In the genomic region with DNA sequence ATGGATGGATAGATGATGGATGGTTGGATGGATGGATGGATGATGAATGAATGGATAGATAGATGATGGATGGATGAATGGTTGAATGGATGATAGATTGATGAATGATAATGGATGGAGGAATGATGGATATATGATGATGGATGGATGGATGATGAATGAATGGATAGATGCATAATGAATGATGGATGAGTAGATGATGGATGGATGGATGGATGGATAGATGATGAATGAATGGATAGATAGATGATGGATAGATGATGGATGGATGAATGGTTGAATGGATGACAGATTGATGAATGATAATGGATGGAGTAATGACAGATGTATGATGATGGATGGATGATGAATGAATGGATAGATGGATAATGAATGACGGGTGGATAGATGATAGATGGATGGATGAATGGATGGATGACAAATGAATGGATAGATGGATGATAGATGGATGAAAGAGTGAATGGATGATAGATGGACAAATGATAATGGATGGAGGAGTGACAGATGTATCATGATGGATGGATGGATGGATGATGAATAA, we compare ENCODE assay signal across 22 cellular contexts.
"Had no signal": no experiment of that assay in that cellular context is flagged by ENCODE, and none has a peak within 500 bp of the region (broad histone marks: within the 10 kb centered on the region; RNA-seq: fewer than 3 reads in every experiment).

No MANE protein-coding gene starts in this region.

- H3K27ac ChIP-seq: coronary artery, dorsolateral prefrontal cortex, esophagus muscularis mucosa, foreskin keratinocyte, gastrocnemius medialis, heart right ventricle, left lung, lower lobe of right lung had no signal

- H3K27me3 ChIP-seq: foreskin keratinocyte had no signal

- H3K36me3 ChIP-seq: esophagus muscularis mucosa, gastrocnemius medialis, heart right ventricle, left lung, lower lobe of right lung had no signal

- ATAC-seq: foreskin keratinocyte, gastrocnemius medialis, heart right ventricle, left cardiac atrium, left lung, left ventricle myocardium superior, lower lobe of right lung, mucosa of descending colon had no signal

- H3K4me1 Mint-ChIP-seq: mesothelial cell of epicardium had no signal

- H3K4me3 Mint-ChIP-seq: mesothelial cell of epicardium had no signal

- FAIRE-seq: colon, endothelial cell of umbilical vein, islet of Langerhans, keratinocyte had no signal

- H3K9me3 Mint-ChIP-seq: mesothelial cell of epicardium had no signal

- H3K4me3 ChIP-seq: coronary artery, dorsolateral prefrontal cortex, esophagus muscularis mucosa, gastrocnemius medialis, heart right ventricle, left lung, lower lobe of right lung, mucosa of descending colon had no signal

- H3K9me3 ChIP-seq: esophagus muscularis mucosa, gastrocnemius medialis, heart right ventricle, left lung, lower lobe of right lung, mucosa of descending colon had no signal

- H3K4me1 ChIP-seq: esophagus muscularis mucosa, foreskin keratinocyte, gastrocnemius medialis, heart right ventricle, left lung, lower lobe of right lung had no signal

- H3K27ac Mint-ChIP-seq: mesothelial cell of epicardium had no signal

- H3K36me3 Mint-ChIP-seq: mesothelial cell of epicardium had no signal

- DNase-seq: dermis blood vessel endothelial cell; effector CD4-positive, alpha-beta T cell; effector memory CD4-positive, alpha-beta T cell; foreskin keratinocyte; gastrocnemius medialis; glutamatergic neuron; heart right ventricle; hippocampal formation; left cardiac atrium; left lung; left ventricle myocardium superior; lower lobe of right lung; mesenchymal stem cell; mucosa of descending colon had no signal
